Comparison of ENCODE assay signal across 11 cellular contexts in the genomic region with DNA sequence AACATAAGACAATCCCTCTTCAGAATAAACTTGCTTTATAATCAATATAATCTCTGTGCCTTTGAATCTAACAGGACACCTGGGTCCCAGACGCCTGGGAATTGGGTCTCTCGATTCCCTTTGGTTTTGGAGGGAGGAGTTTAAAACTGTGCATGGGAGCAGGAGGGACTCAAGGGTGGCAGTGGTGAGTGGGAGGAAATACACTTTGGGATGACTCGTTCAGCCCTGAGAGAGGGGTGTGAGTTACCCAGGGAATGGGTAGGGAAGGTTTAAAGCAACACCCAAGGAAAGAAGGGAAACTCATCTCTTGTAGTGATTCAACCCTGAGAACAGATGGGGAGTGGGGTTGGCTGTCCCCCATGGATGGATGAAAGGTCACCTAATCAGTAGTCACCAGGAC. TPM values are rescaled to one million over a fixed set of nuclear protein-coding genes. Genes with fewer than 3 reads are reported as not detected.
DNase-seq lines count a peak whose midpoint lies in the region; ATAC-seq, FAIRE-seq and TF ChIP-seq lines count a peak whose summit lies in the region.
"Had no signal": no experiment of that assay in that cellular context is flagged by ENCODE, and none has a peak within 500 bp of the region (broad histone marks: within the 10 kb centered on the region; RNA-seq: fewer than 3 reads in every experiment).

No MANE protein-coding gene starts in this region.

- H3K27me3 ChIP-seq in WERI-Rb-1 (ENCODE audit: insufficient read depth, low read depth, severe bottlenecking) = no peaks in the 10 kb centered on the region

- no peaks in the 10 kb centered on the region for H3K27me3 Mint-ChIP-seq in activated T-helper 2 cell treated with anti-CD3 and anti-CD28 coated beads, Interferon-gamma antibody, Interleukin-2, Interleukin-4, amounts not matched to agents 10 μg/mL and 5 μg/mL and 100 μg/mL, durations not matched to agents 14 hours and 24 hours and 36 hours (ENCODE audit: low read depth)
- no peaks in the 10 kb centered on the region for H3K27me3 Mint-ChIP-seq in natural killer cell treated with Interleukin-12 subunit alpha and Interleukin-12 subunit beta and Interleukin-15 and Interleukin-18, amount 100 ng/mL, for 72 hours

- DNase-seq in DMS114 treated with DMSO at 0.1 percent for 48 hours (lab: John Stamatoyannopoulos, UW; ENCODE audit: unreplicated experiment) (peak; percentile 20), HTR-8/SVneo (ENCODE audit: insufficient read length, low spot score) (no peak), D341Med (ENCODE audit: low spot score) (no peak), pons (ENCODE audit: low spot score) (no peak), WERI-Rb-1 (no peak)
- no peak for DNase-seq in activated T-helper 2 cell treated with anti-CD3 and anti-CD28 coated beads, Interferon-gamma antibody, Interleukin-2, Interleukin-4, amounts not matched to agents 10 μg/mL and 5 μg/mL and 100 μg/mL, durations not matched to agents 14 hours and 24 hours and 36 hours (ENCODE audit: low spot score)
- no peak for DNase-seq in natural killer cell treated with Interleukin-12 subunit alpha and Interleukin-12 subunit beta and Interleukin-15 and Interleukin-18, amount 100 ng/mL, for 72 hours (ENCODE audit: low spot score)
- DNase-seq: anterior cingulate cortex, NCI-H226 had no signal

- no peak overlapping the region for H3K27ac ChIP-seq in WERI-Rb-1

- FAIRE-seq in HTR-8/SVneo (lab: Jason Lieb, UNC) = peak; percentile 48
- FAIRE-seq: K562 had no signal

- peak overlapping the region; percentile 72 for H3K27ac Mint-ChIP-seq in activated T-helper 2 cell treated with anti-CD3 and anti-CD28 coated beads, Interferon-gamma antibody, Interleukin-2, Interleukin-4, amounts not matched to agents 10 μg/mL and 5 μg/mL and 100 μg/mL, durations not matched to agents 14 hours and 24 hours and 36 hours
- H3K27ac Mint-ChIP-seq in natural killer cell treated with Interleukin-12 subunit alpha and Interleukin-12 subunit beta and Interleukin-15 and Interleukin-18, amount 100 ng/mL, for 72 hours = peak overlapping the region in 1 of 2 donors; percentile 34

- H3K4me3 ChIP-seq in WERI-Rb-1 (ENCODE audit: low read depth, low read length) = no peak overlapping the region
- H3K4me3 ChIP-seq: K562 had no signal

- intact Hi-C loops in activated T-helper 2 cell treated with anti-CD3 and anti-CD28 coated beads, Interferon-gamma antibody, Interleukin-2, Interleukin-4, amounts not matched to agents 10 μg/mL and 5 μg/mL and 100 μg/mL, durations not matched to agents 14 hours and 24 hours and 36 hours (cut with micrococcal nuclease) = no loop called here

- peaks cover 21% of the 10 kb centered on the region for H3K36me3 Mint-ChIP-seq in activated T-helper 2 cell treated with anti-CD3 and anti-CD28 coated beads, Interferon-gamma antibody, Interleukin-2, Interleukin-4, amounts not matched to agents 10 μg/mL and 5 μg/mL and 100 μg/mL, durations not matched to agents 14 hours and 24 hours and 36 hours (ENCODE audit: low read depth)
- no peaks in the 10 kb centered on the region for H3K36me3 Mint-ChIP-seq in natural killer cell treated with Interleukin-12 subunit alpha and Interleukin-12 subunit beta and Interleukin-15 and Interleukin-18, amount 100 ng/mL, for 72 hours

- peaks cover 11% of the 10 kb centered on the region for H3K36me3 ChIP-seq in WERI-Rb-1

- ATAC-seq in natural killer cell treated with Interleukin-12 subunit alpha and Interleukin-12 subunit beta and Interleukin-15 and Interleukin-18, amount 100 ng/mL, for 72 hours = no peak
- ATAC-seq: K562 had no signal

- peak overlapping the region; percentile 97 for H3K4me3 Mint-ChIP-seq in activated T-helper 2 cell treated with anti-CD3 and anti-CD28 coated beads, Interferon-gamma antibody, Interleukin-2, Interleukin-4, amounts not matched to agents 10 μg/mL and 5 μg/mL and 100 μg/mL, durations not matched to agents 14 hours and 24 hours and 36 hours (ENCODE audit: low read depth)
- H3K4me3 Mint-ChIP-seq in natural killer cell treated with Interleukin-12 subunit alpha and Interleukin-12 subunit beta and Interleukin-15 and Interleukin-18, amount 100 ng/mL, for 72 hours = peak overlapping the region; percentile 96

- no peaks in the 10 kb centered on the region for H3K9me3 ChIP-seq in WERI-Rb-1 (ENCODE audit: severe bottlenecking)

- no peak for TF ChIP-seq CTCF in WERI-Rb-1 (IDR thresholded peaks at IDR 0.05; ENCODE audit: low read depth, low read length)

- no peaks in the 10 kb centered on the region for H3K9me3 Mint-ChIP-seq in activated T-helper 2 cell treated with anti-CD3 and anti-CD28 coated beads, Interferon-gamma antibody, Interleukin-2, Interleukin-4, amounts not matched to agents 10 μg/mL and 5 μg/mL and 100 μg/mL, durations not matched to agents 14 hours and 24 hours and 36 hours
- no peaks in the 10 kb centered on the region for H3K9me3 Mint-ChIP-seq in natural killer cell treated with Interleukin-12 subunit alpha and Interleukin-12 subunit beta and Interleukin-15 and Interleukin-18, amount 100 ng/mL, for 72 hours

- peaks cover 47% of the 10 kb centered on the region for H3K4me1 Mint-ChIP-seq in activated T-helper 2 cell treated with anti-CD3 and anti-CD28 coated beads, Interferon-gamma antibody, Interleukin-2, Interleukin-4, amounts not matched to agents 10 μg/mL and 5 μg/mL and 100 μg/mL, durations not matched to agents 14 hours and 24 hours and 36 hours (ENCODE audit: low read depth)
- peaks cover 34 to 36% of the 10 kb centered on the region in 2 donors for H3K4me1 Mint-ChIP-seq in natural killer cell treated with Interleukin-12 subunit alpha and Interleukin-12 subunit beta and Interleukin-15 and Interleukin-18, amount 100 ng/mL, for 72 hours (ENCODE audit: low read depth in 2 of 2)

RNA-seq across cellular contexts. Expression of a gene that starts 1.6 kb away (rescaled TPM):
- total RNA-seq in activated T-helper 2 cell treated with anti-CD3 and anti-CD28 coated beads, Interferon-gamma antibody, Interleukin-2, Interleukin-4, amounts not matched to agents 10 μg/mL and 5 μg/mL and 100 μg/mL, durations not matched to agents 14 hours and 24 hours and 36 hours = 61.4 and 64.1 TPM in 2 replicates
- total RNA-seq in natural killer cell treated with Interleukin-12 subunit alpha and Interleukin-12 subunit beta and Interleukin-15 and Interleukin-18, amount 100 ng/mL, for 72 hours = 10 to 100 TPM; 46.9 to 62.8 TPM

RNA-seq across cellular contexts. Expression of a gene that starts 5.2 kb away (rescaled TPM):
- total RNA-seq in activated T-helper 2 cell treated with anti-CD3 and anti-CD28 coated beads, Interferon-gamma antibody, Interleukin-2, Interleukin-4, amounts not matched to agents 10 μg/mL and 5 μg/mL and 100 μg/mL, durations not matched to agents 14 hours and 24 hours and 36 hours = 6.8 and 7.4 TPM in 2 replicates
- total RNA-seq in natural killer cell treated with Interleukin-12 subunit alpha and Interleukin-12 subunit beta and Interleukin-15 and Interleukin-18, amount 100 ng/mL, for 72 hours = 1 to 10 TPM; 4.4 to 5.2 TPM

RNA-seq across cellular contexts. Expression of a gene that starts 20.0 kb away (rescaled TPM):
- total RNA-seq in activated T-helper 2 cell treated with anti-CD3 and anti-CD28 coated beads, Interferon-gamma antibody, Interleukin-2, Interleukin-4, amounts not matched to agents 10 μg/mL and 5 μg/mL and 100 μg/mL, durations not matched to agents 14 hours and 24 hours and 36 hours = not detected in 2 replicates
- total RNA-seq in natural killer cell treated with Interleukin-12 subunit alpha and Interleukin-12 subunit beta and Interleukin-15 and Interleukin-18, amount 100 ng/mL, for 72 hours = not detected
- total RNA-seq: K562, mononuclear cell had no signal

RNA-seq across cellular contexts. Expression of a gene that starts 41.0 kb away (rescaled TPM):
- 165 and 174 TPM in 2 replicates for total RNA-seq in activated T-helper 2 cell treated with anti-CD3 and anti-CD28 coated beads, Interferon-gamma antibody, Interleukin-2, Interleukin-4, amounts not matched to agents 10 μg/mL and 5 μg/mL and 100 μg/mL, durations not matched to agents 14 hours and 24 hours and 36 hours
- 100 to 1,000 TPM in 1 of 2 donors, 10 to 100 TPM in 1; 77.1 to 257 TPM for total RNA-seq in natural killer cell treated with Interleukin-12 subunit alpha and Interleukin-12 subunit beta and Interleukin-15 and Interleukin-18, amount 100 ng/mL, for 72 hours

RNA-seq across cellular contexts. Expression of a gene that starts 42.2 kb away (rescaled TPM):
- 76.7 and 81.0 TPM in 2 replicates for total RNA-seq in activated T-helper 2 cell treated with anti-CD3 and anti-CD28 coated beads, Interferon-gamma antibody, Interleukin-2, Interleukin-4, amounts not matched to agents 10 μg/mL and 5 μg/mL and 100 μg/mL, durations not matched to agents 14 hours and 24 hours and 36 hours
- total RNA-seq in natural killer cell treated with Interleukin-12 subunit alpha and Interleukin-12 subunit beta and Interleukin-15 and Interleukin-18, amount 100 ng/mL, for 72 hours = 100 to 1,000 TPM in 1 of 2 donors, 10 to 100 TPM in 1; 79.6 to 110 TPM
